Comparison of ENCODE assay signal across 9 cellular contexts in the genomic region with DNA sequence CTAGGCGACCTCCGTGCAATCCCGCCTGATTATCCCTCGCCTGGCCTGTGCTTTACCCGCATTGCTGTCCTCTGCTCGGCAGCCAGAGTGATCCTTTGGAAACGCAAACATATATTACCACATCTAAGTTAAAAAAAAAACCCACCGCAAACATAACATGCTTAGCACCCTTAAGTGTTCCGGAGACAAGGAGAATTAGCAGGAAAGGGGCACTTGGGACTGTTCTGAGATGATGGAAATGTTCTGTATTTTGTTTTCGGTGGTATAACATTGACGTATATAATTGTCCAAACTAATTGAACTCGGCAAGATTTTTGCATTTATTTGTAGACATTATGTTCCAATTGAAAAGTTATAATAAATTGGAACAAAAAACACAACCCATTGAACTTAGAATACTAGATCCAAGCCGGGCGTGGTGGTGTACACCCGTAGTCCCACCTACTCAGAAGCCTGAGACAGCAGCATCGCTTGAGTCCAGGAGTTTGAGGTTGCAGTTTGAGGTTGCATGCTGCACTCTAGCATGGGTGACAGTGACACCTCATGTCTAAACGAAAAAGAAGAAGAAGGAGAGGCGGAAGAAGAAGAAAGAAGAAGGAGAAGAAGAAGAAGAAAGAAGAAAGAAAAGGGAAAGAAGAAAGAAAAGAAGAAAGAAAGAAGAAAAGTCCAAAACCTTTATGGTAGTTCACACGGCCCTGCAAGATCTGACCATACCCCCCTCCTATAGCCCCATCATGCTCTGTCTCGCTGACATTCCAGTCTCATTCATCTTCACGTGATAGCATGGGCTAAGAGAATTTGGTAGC. TPM values are rescaled to one million over a fixed set of nuclear protein-coding genes. Genes with fewer than 3 reads are reported as not detected.
DNase-seq lines count a peak whose midpoint lies in the region; FAIRE-seq and TF ChIP-seq lines count a peak whose summit lies in the region.
"Had no signal": no experiment of that assay in that cellular context is flagged by ENCODE, and none has a peak within 500 bp of the region (broad histone marks: within the 10 kb centered on the region; RNA-seq: fewer than 3 reads in every experiment).

No MANE protein-coding gene starts in this region.

- H3K4me3 ChIP-seq in CD4-positive, alpha-beta memory T cell (ENCODE audit: low read length in 2 of 2): peak overlapping the region; percentile 26 to 78
- H3K4me3 ChIP-seq in HUES64 (ENCODE audit: low read length): peak overlapping the region; percentile 93
- peak overlapping the region; percentile 94 for H3K4me3 ChIP-seq in bronchial epithelial cell (ENCODE audit: low read depth, low read length)
- H3K4me3 ChIP-seq in lower leg skin (ENCODE audit: low read depth, poor library complexity, severe bottlenecking): no peak overlapping the region

- peaks cover 0 to 1% (median 0%) of the 10 kb centered on the region in 8 donors for H3K9me3 Mint-ChIP-seq in CD4-positive, alpha-beta memory T cell
- H3K9me3 Mint-ChIP-seq in nephron: no peaks in the 10 kb centered on the region

- 54% methylated on average over 19 of the region's 21 CpGs for whole genome bisulfite sequencing in HUES64
- 21 to 22% methylated on average over 21 of the region's 21 CpGs for WGBS in lower leg skin, 2 donors

- H3K36me3 Mint-ChIP-seq in CD4-positive, alpha-beta memory T cell: peaks cover 0 to 11% of the 10 kb centered on the region in 2 donors
- peaks cover 6% of the 10 kb centered on the region for H3K36me3 Mint-ChIP-seq in nephron (ENCODE audit: low read depth)

- FAIRE-seq in bronchial epithelial cell (lab: Jason Lieb, UNC): no peak

- H3K27ac ChIP-seq in CD4-positive, alpha-beta memory T cell (ENCODE audit: low read depth, low read length): peak overlapping the region; percentile 77
- no peak overlapping the region for H3K27ac ChIP-seq in HUES64 (ENCODE audit: low read depth, low read length)

- peaks cover 27 to 48% (median 41%) of the 10 kb centered on the region in 4 donors for H3K4me1 Mint-ChIP-seq in CD4-positive, alpha-beta memory T cell
- peaks cover 55% of the 10 kb centered on the region for H3K4me1 Mint-ChIP-seq in nephron

- H3K27me3 Mint-ChIP-seq in CD4-positive, alpha-beta memory T cell: no peaks in the 10 kb centered on the region
- H3K27me3 Mint-ChIP-seq in nephron (ENCODE audit: low read depth): no peaks in the 10 kb centered on the region

- DNase-seq in CD4-positive, alpha-beta memory T cell: no peak
- DNase-seq in bronchial epithelial cell (ENCODE audit: low read depth) (no peak), NCI-H1694 (lab: John Stamatoyannopoulos, UW) (no peak), lower leg skin (ENCODE audit: low spot score in 2 of 2) (no peak), dedifferentiated amniotic fluid mesenchymal stem cell (ENCODE audit: extremely low spot score) (no peak)
- no peak for DNase-seq in activated CD8-positive, alpha-beta memory T cell treated with anti-CD3 and anti-CD28 coated beads, Interleukin-2, amount 50 U/mL, for 4 hours

- CTCF ChIA-PET in CD4-positive, alpha-beta memory T cell (lab: Charles Lee; ENCODE audit: partially characterized antibody): interaction anchor here (1.1 to 1.2 kb wide), 2 partner anchors 18 to 142 kb away, joined by 3 to 4 read pairs; no protein-coding TSS in a partner anchor

- H3K4me3 Mint-ChIP-seq in CD4-positive, alpha-beta memory T cell: peak overlapping the region; percentile 95 to 98 (median 98)
- H3K4me3 Mint-ChIP-seq in nephron: peak overlapping the region; percentile 96 to 100 (median 99)

- H3K9ac ChIP-seq in HUES64 (ENCODE audit: low read depth, low read length): no peak overlapping the region; the same call in 1 of the 2 replicates

- POLR2A ChIA-PET in CD4-positive, alpha-beta memory T cell (lab: Charles Lee; ENCODE audit: partially characterized antibody): interaction anchor here (1.0 to 2.1 kb wide), 4 partner anchors 45 to 133 kb away, joined by 3 to 12 read pairs (median 6); partner anchors contain the start of genes PMM1 and TOB2

- intact Hi-C loops in CD4-positive, alpha-beta memory T cell (cut with micrococcal nuclease): loop anchor here (1.0 kb wide), 5 partner anchors 44 to 164 kb away; partner anchors contain the start of genes ACO2, DESI1, PMM1 and TEF
- intact Hi-C loops in lower leg skin (cut with DNase I; ENCODE audit: low total_unique reads): no loop called here

- H3K36me3 ChIP-seq in CD4-positive, alpha-beta memory T cell (ENCODE audit: insufficient read depth, low read length): peaks cover 5% of the 10 kb centered on the region
- H3K36me3 ChIP-seq in HUES64 (ENCODE audit: insufficient read depth, low read length) (peaks cover 11% of the 10 kb centered on the region; the same call in 1 of the 2 replicates), bronchial epithelial cell (ENCODE audit: control insufficient read depth, insufficient read depth, low read length) (peaks cover 6% of the 10 kb centered on the region)

- peaks cover 26% of the 10 kb centered on the region for H3K4me1 ChIP-seq in CD4-positive, alpha-beta memory T cell (ENCODE audit: insufficient read depth, low read length)
- H3K4me1 ChIP-seq in HUES64 (ENCODE audit: insufficient read depth, low read length): peaks cover 6% of the 10 kb centered on the region

- no peaks in the 10 kb centered on the region for H3K27me3 ChIP-seq in CD4-positive, alpha-beta memory T cell (ENCODE audit: insufficient read depth, low read length)
- H3K27me3 ChIP-seq in HUES64 (ENCODE audit: insufficient read depth, low read length) (no peaks in the 10 kb centered on the region), bronchial epithelial cell (ENCODE audit: control insufficient read depth, insufficient read depth, low read length) (no peaks in the 10 kb centered on the region)

- TF ChIP-seq CTCF in bronchial epithelial cell (IDR thresholded peaks at IDR 0.05; ENCODE audit: insufficient read depth, low read length, severe bottlenecking) (no peak), nephron (IDR thresholded peaks at IDR 0.05; ENCODE audit: unreplicated experiment in 3 of 3) (no peak), lower leg skin (IDR thresholded peaks at IDR 0.05) (no peak)

- H3K9me3 ChIP-seq in CD4-positive, alpha-beta memory T cell (ENCODE audit: control insufficient read depth in 1 of 2, low read length in 2 of 2): no peaks in the 10 kb centered on the region
- H3K9me3 ChIP-seq in HUES64 (ENCODE audit: insufficient read depth, low read depth, low read length): no peaks in the 10 kb centered on the region

- TF ChIP-seq POLR2A in lower leg skin (IDR thresholded peaks at IDR 0.05): no peak

- H3K27ac Mint-ChIP-seq in CD4-positive, alpha-beta memory T cell: peak overlapping the region; percentile 90 to 98 (median 96)
- peak overlapping the region; percentile 80 to 91 (median 88) for H3K27ac Mint-ChIP-seq in nephron

RNA-seq across cellular contexts. Expression of gene POLR3H, which starts 0.6 kb away (rescaled TPM):
- total RNA-seq in CD4-positive, alpha-beta memory T cell: 10 to 100 TPM; 43.6 to 43.7 TPM
- 10 to 100 TPM; 20.7 to 21.8 TPM for polyA plus RNA-seq in CD4-positive, alpha-beta memory T cell
- polyA plus RNA-seq in HUES64 (2013, experiment 1 of 2): 25.8 TPM
- 21.9 TPM for polyA plus RNA-seq in HUES64 (2013, experiment 2 of 2)
- total RNA-seq in bronchial epithelial cell (14.3 and 28.2 TPM in 2 replicates), lower leg skin (10 to 100 TPM in 3 of 4 donors, 1 to 10 TPM in 1; 8.7 to 19.7 (median 16.4) TPM)

RNA-seq across cellular contexts. Expression of gene CSDC2, which starts 15.9 kb away (rescaled TPM):
- total RNA-seq in CD4-positive, alpha-beta memory T cell: not detected
- not detected for polyA plus RNA-seq in CD4-positive, alpha-beta memory T cell
- 0.85 TPM for polyA plus RNA-seq in HUES64 (2013, experiment 1 of 2)
- 0.63 TPM for polyA plus RNA-seq in HUES64 (2013, experiment 2 of 2)
- total RNA-seq in bronchial epithelial cell (under 0.01 TPM in 1 of 2 replicates, not detected in the other), lower leg skin (1 to 10 TPM in 2 of 4 donors, under 1 TPM in 2; 0.63 to 3.0 (median 1.0) TPM)
- total RNA-seq: NCI-H460 had no signal

RNA-seq across cellular contexts. Expression of gene PMM1, which starts 44.8 kb away (rescaled TPM):
- 10 to 100 TPM; 31.7 to 32.9 TPM for total RNA-seq in CD4-positive, alpha-beta memory T cell
- polyA plus RNA-seq in CD4-positive, alpha-beta memory T cell: 10 to 100 TPM; 32.0 to 45.7 TPM
- polyA plus RNA-seq in HUES64 (2013, experiment 1 of 2): 8.2 TPM
- 10.0 TPM for polyA plus RNA-seq in HUES64 (2013, experiment 2 of 2)
- total RNA-seq in bronchial epithelial cell (17.4 and 23.6 TPM in 2 replicates), lower leg skin (10 to 100 TPM; 44.0 to 60.4 (median 50.1) TPM)
